ENCODE assay signal across 1 cellular context in the genomic region with DNA sequence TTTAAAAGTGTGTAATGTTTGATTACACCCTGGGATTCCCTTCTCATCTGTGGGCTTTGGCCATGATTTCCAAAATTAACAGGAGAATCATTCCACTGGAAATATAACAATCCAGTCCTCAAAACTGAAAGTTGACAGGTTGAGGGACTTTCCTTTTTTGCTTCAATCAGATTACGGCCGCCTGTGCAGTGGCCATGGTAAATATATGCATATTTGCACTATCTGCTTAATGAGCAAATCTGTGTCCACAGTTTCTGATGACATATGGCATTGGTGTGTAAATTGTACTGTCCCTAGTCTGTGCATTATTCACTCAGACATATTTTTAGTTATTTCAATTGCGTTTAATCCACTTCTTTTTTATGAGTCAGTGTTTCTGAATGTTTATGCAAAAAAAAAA.
TF ChIP-seq lines count a peak whose summit lies in the region.

No MANE protein-coding gene starts in this region.

TF ChIP-seq in SK-N-SH, 30 proteins besides CTCF, POLR2A, EP300 and RAD21 (continued from another document):
- TF ChIP-seq, protein P1, sequence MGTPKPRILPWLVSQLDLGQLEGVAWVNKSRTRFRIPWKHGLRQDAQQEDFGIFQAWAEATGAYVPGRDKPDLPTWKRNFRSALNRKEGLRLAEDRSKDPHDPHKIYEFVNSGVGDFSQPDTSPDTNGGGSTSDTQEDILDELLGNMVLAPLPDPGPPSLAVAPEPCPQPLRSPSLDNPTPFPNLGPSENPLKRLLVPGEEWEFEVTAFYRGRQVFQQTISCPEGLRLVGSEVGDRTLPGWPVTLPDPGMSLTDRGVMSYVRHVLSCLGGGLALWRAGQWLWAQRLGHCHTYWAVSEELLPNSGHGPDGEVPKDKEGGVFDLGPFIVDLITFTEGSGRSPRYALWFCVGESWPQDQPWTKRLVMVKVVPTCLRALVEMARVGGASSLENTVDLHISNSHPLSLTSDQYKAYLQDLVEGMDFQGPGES (IDR thresholded peaks at IDR 0.05; ENCODE audit: low read depth, low read length): no peak
- TF ChIP-seq FOSL2 (IDR thresholded peaks at IDR 0.05; ENCODE audit: borderline replicate concordance, low read depth): no peak
- TF ChIP-seq, protein P2, sequence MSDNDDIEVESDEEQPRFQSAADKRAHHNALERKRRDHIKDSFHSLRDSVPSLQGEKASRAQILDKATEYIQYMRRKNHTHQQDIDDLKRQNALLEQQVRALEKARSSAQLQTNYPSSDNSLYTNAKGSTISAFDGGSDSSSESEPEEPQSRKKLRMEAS (IDR thresholded peaks at IDR 0.05; ENCODE audit: low read depth): no peak
- no peak for TF ChIP-seq RFX5 (IDR thresholded peaks at IDR 0.05; ENCODE audit: low read length)
- TF ChIP-seq, protein P3, sequence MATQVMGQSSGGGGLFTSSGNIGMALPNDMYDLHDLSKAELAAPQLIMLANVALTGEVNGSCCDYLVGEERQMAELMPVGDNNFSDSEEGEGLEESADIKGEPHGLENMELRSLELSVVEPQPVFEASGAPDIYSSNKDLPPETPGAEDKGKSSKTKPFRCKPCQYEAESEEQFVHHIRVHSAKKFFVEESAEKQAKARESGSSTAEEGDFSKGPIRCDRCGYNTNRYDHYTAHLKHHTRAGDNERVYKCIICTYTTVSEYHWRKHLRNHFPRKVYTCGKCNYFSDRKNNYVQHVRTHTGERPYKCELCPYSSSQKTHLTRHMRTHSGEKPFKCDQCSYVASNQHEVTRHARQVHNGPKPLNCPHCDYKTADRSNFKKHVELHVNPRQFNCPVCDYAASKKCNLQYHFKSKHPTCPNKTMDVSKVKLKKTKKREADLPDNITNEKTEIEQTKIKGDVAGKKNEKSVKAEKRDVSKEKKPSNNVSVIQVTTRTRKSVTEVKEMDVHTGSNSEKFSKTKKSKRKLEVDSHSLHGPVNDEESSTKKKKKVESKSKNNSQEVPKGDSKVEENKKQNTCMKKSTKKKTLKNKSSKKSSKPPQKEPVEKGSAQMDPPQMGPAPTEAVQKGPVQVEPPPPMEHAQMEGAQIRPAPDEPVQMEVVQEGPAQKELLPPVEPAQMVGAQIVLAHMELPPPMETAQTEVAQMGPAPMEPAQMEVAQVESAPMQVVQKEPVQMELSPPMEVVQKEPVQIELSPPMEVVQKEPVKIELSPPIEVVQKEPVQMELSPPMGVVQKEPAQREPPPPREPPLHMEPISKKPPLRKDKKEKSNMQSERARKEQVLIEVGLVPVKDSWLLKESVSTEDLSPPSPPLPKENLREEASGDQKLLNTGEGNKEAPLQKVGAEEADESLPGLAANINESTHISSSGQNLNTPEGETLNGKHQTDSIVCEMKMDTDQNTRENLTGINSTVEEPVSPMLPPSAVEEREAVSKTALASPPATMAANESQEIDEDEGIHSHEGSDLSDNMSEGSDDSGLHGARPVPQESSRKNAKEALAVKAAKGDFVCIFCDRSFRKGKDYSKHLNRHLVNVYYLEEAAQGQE (IDR thresholded peaks at IDR 0.05; ENCODE audit: low read depth, low read length): no peak
- TF ChIP-seq MEF2A (IDR thresholded peaks at IDR 0.05; ENCODE audit: borderline replicate concordance, low read depth): no peak
- TF ChIP-seq POLR2AphosphoS5 (IDR thresholded peaks at IDR 0.05; ENCODE audit: low read depth, low read length): no peak
- no peak for TF ChIP-seq SIN3A (IDR thresholded peaks at IDR 0.05; ENCODE audit: borderline replicate concordance, low read depth, low read length)
- TF ChIP-seq FOXJ3 (CRISPR knock-in tag; IDR thresholded peaks at IDR 0.05): no peak
- TF ChIP-seq FOXM1 (IDR thresholded peaks at IDR 0.05; ENCODE audit: low read depth): no peak
- TF ChIP-seq CHD2 (IDR thresholded peaks at IDR 0.05; ENCODE audit: low read length, partially characterized antibody): no peak
- TF ChIP-seq GABPA (IDR thresholded peaks at IDR 0.05; ENCODE audit: low read depth): no peak
- TF ChIP-seq, protein P4, sequence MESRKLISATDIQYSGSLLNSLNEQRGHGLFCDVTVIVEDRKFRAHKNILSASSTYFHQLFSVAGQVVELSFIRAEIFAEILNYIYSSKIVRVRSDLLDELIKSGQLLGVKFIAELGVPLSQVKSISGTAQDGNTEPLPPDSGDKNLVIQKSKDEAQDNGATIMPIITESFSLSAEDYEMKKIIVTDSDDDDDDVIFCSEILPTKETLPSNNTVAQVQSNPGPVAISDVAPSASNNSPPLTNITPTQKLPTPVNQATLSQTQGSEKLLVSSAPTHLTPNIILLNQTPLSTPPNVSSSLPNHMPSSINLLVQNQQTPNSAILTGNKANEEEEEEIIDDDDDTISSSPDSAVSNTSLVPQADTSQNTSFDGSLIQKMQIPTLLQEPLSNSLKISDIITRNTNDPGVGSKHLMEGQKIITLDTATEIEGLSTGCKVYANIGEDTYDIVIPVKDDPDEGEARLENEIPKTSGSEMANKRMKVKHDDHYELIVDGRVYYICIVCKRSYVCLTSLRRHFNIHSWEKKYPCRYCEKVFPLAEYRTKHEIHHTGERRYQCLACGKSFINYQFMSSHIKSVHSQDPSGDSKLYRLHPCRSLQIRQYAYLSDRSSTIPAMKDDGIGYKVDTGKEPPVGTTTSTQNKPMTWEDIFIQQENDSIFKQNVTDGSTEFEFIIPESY (IDR thresholded peaks at IDR 0.05; ENCODE audit: borderline replicate concordance, low read depth): no peak
